Comparison of ENCODE assay signal across 8 cellular contexts in the genomic region with DNA sequence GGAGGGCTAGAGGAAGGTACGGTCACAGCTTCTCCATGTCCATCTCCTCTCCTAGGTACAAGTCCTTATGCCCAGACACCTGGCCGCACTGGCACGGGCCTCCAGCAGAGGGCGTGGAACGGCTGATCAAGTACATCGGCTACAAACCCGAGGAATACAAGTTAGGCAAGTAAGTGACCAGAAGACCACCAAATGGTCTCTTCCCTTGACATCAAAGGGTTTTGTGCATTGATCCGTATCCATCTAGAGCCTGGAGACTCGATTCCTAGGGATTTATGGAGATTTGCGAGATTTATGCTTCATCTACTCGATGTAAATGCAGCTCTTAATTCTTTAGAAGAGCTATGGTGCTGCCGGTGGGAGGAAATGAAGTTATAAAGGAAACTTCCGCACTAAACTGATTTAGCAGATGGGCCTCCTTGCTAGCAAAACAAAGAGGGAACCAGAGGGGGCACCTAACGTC. TPM values are rescaled to one million over a fixed set of nuclear protein-coding genes. Genes with fewer than 3 reads are reported as not detected.
A peak's percentile ranks its signal among the peaks of the same experiment; 100 is the strongest.
DNase-seq lines count a peak whose midpoint lies in the region; ATAC-seq and TF ChIP-seq lines count a peak whose summit lies in the region.

No MANE protein-coding gene starts in this region.

- no peaks in the 10 kb centered on the region; a peak in 1 of 4 replicates for H3K4me1 ChIP-seq in SK-N-SH (ENCODE audit: control insufficient read depth in 1 of 2, insufficient read depth in 2 of 2, low read depth in 1 of 2, low read length in 1 of 2)
- H3K4me1 ChIP-seq in prostate gland (replicated peaks) = no peaks in the 10 kb centered on the region
- H3K4me1 ChIP-seq in upper lobe of left lung = peaks cover 4 to 9% (median 6%) of the 10 kb centered on the region in 4 donors

- H3K9ac ChIP-seq in SK-N-SH = no peak overlapping the region

- H3K4me3 ChIP-seq in SK-N-SH (ENCODE audit: low read depth in 2 of 2, low read length in 1 of 2) (no peak overlapping the region; a peak in 1 of 4 replicates), prostate gland (no peak overlapping the region), upper lobe of left lung (no peak overlapping the region)

- no peaks in the 10 kb centered on the region for H3K79me2 ChIP-seq in SK-N-SH (ENCODE audit: insufficient read depth)

- 31% methylated on average over 14 of the region's 14 CpGs for WGBS in SK-N-SH (ENCODE audit: low lambda C conversion rate)
- 35% methylated on average over 14 of the region's 14 CpGs for WGBS in prostate gland
- WGBS in upper lobe of left lung, 2 donors = 23% methylated on average over 13 to 14 of the region's 14 CpGs

- peaks cover 2% of the 10 kb centered on the region for H3K27me3 Mint-ChIP-seq in activated naive CD4-positive, alpha-beta T cell treated with anti-CD3 and anti-CD28 coated beads, Interleukin-2, amount 10 ng/mL, durations not matched to agents 7 days and 5 days

- H3K9me3 Mint-ChIP-seq in activated naive CD4-positive, alpha-beta T cell treated with anti-CD3 and anti-CD28 coated beads, Interleukin-2, amount 10 ng/mL, durations not matched to agents 7 days and 5 days = no peaks in the 10 kb centered on the region

- H4K20me1 ChIP-seq in SK-N-SH (ENCODE audit: insufficient read depth) = no peaks in the 10 kb centered on the region

- peaks cover 12% of the 10 kb centered on the region for H3K4me1 Mint-ChIP-seq in activated naive CD4-positive, alpha-beta T cell treated with anti-CD3 and anti-CD28 coated beads, Interleukin-2, amount 10 ng/mL, durations not matched to agents 7 days and 5 days

- peak; percentile 67 for TF ChIP-seq RAD21 in SK-N-SH (IDR thresholded peaks at IDR 0.05; ENCODE audit: low read length)

- H3K9me2 ChIP-seq in SK-N-SH = no peaks in the 10 kb centered on the region

- peak overlapping the region; percentile 72 for H3K27ac Mint-ChIP-seq in activated naive CD4-positive, alpha-beta T cell treated with anti-CD3 and anti-CD28 coated beads, Interleukin-2, amount 10 ng/mL, durations not matched to agents 7 days and 5 days

- H3K36me3 Mint-ChIP-seq in activated naive CD4-positive, alpha-beta T cell treated with anti-CD3 and anti-CD28 coated beads, Interleukin-2, amount 10 ng/mL, durations not matched to agents 7 days and 5 days = no peaks in the 10 kb centered on the region

- TF ChIP-seq CTCF in GM12874 (IDR thresholded peaks at IDR 0.05; ENCODE audit: insufficient read depth, low read depth, low read length) (peak; percentile 93), SK-N-SH (IDR thresholded peaks at IDR 0.05) (peak; percentile 80), prostate gland (IDR thresholded peaks at IDR 0.05) (peak; percentile 71 to 85 (median 78)), upper lobe of left lung (IDR thresholded peaks at IDR 0.05) (peak; percentile 72 to 80 (median 76))

- H3K4me2 ChIP-seq in SK-N-SH = no peak overlapping the region

- H3K4me3 Mint-ChIP-seq in activated naive CD4-positive, alpha-beta T cell treated with anti-CD3 and anti-CD28 coated beads, Interleukin-2, amount 10 ng/mL, durations not matched to agents 7 days and 5 days = no peak overlapping the region

- H3K27ac ChIP-seq in SK-N-SH (ENCODE audit: low read depth in 2 of 2, low read length in 1 of 2) (no peak overlapping the region), prostate gland (no peak overlapping the region), upper lobe of left lung (no peak overlapping the region)

- TF ChIP-seq POLR2A in prostate gland (IDR thresholded peaks at IDR 0.05) (no peak), upper lobe of left lung (IDR thresholded peaks at IDR 0.05) (no peak)

- intact Hi-C loops in Right ventricle myocardium inferior (cut with DNase I) = loop anchor here (2.0 to 10.0 kb wide), 2 partner anchors 44 to 162 kb away; partner anchors contain the start of genes KCTD10 and UBE3B
- intact Hi-C loops in prostate gland (cut with DNase I) = no loop called here

- TF ChIP-seq EP300 in SK-N-SH (IDR thresholded peaks at IDR 0.05; ENCODE audit: borderline replicate concordance in 1 of 2, low read depth in 1 of 2, low read length in 1 of 2) (no peak), upper lobe of left lung (IDR thresholded peaks at IDR 0.05) (no peak)

- DNase-seq in NCI-H1105 (lab: John Stamatoyannopoulos, UW) (peak; percentile 71), SK-N-SH (peak; percentile 65), Right ventricle myocardium inferior (ENCODE audit: missing footprints) (peak; percentile 92), prostate gland (ENCODE audit: low spot score) (peak; percentile 90), upper lobe of left lung (peak; percentile 91 to 97)
- DNase-seq in activated naive CD4-positive, alpha-beta T cell treated with anti-CD3 and anti-CD28 coated beads, Interleukin-2, amount 10 ng/mL, durations not matched to agents 7 days and 5 days = peak; percentile 89

- ATAC-seq in Right ventricle myocardium inferior (peak; percentile 52), upper lobe of left lung (ENCODE audit: low FRiP score in 2 of 2) (peak; percentile 78 to 86), HG02870 (IDR thresholded peaks at IDR 0.05; ENCODE audit: unreplicated experiment) (no peak)

- POLR2A ChIA-PET in SK-N-SH (lab: Yijun Ruan, JAX) = no interaction called here

- no peaks in the 10 kb centered on the region for H3F3A ChIP-seq in SK-N-SH (replicated peaks; ENCODE audit: insufficient read depth)

- H3K9me3 ChIP-seq in SK-N-SH (no peaks in the 10 kb centered on the region), prostate gland (no peaks in the 10 kb centered on the region), upper lobe of left lung (no peaks in the 10 kb centered on the region)

- H3K36me3 ChIP-seq in SK-N-SH (replicated peaks in 1 of 2; ENCODE audit: control insufficient read depth in 1 of 2, insufficient read depth in 2 of 2, low read length in 1 of 2) (no peaks in the 10 kb centered on the region), prostate gland (no peaks in the 10 kb centered on the region), upper lobe of left lung (no peaks in the 10 kb centered on the region)

- CTCF ChIA-PET in SK-N-SH (lab: Yijun Ruan, JAX) = interaction anchor here (0.6 to 2.9 kb wide), 38 partner anchors 9 to 489 kb away, joined by 3 to 16 read pairs (median 5); partner anchors contain the start of genes KCTD10 and UBE3B
- CTCF ChIA-PET in activated naive CD4-positive, alpha-beta T cell treated with anti-CD3 and anti-CD28 coated beads, Interleukin-2, amount 10 ng/mL, durations not matched to agents 7 days and 5 days (lab: Charles Lee) = interaction anchor here (0.7 to 2.1 kb wide), 26 partner anchors 9 to 714 kb away, joined by 3 to 14 read pairs (median 5); partner anchors contain the start of genes KCTD10 and UBE3B

- H2AFZ ChIP-seq in SK-N-SH (ENCODE audit: low read depth) = no peak overlapping the region

- H3K27me3 ChIP-seq in SK-N-SH (ENCODE audit: insufficient read depth) (no peaks in the 10 kb centered on the region), prostate gland (replicated peaks; ENCODE audit: insufficient read depth) (no peaks in the 10 kb centered on the region), upper lobe of left lung (no peaks in the 10 kb centered on the region)

TF ChIP-seq in SK-N-SH, 30 proteins besides CTCF, POLR2A, EP300 and RAD21:
- no peak for TF ChIP-seq ELF1 (IDR thresholded peaks at IDR 0.05)
- TF ChIP-seq SMC3 (IDR thresholded peaks at IDR 0.05; ENCODE audit: low read depth, low read length) = peak; percentile 70
- no peak for TF ChIP-seq TAF1 (IDR thresholded peaks at IDR 0.05; ENCODE audit: borderline replicate concordance, low read depth, low read length)

RNA-seq across cellular contexts. Expression of gene KCTD10, which starts 44.2 kb away (rescaled TPM):
- polyA plus RNA-seq in SK-N-SH (2012; rRNA removed) = 66.9 and 92.9 TPM in 2 replicates
- polyA plus RNA-seq in SK-N-SH (2012; cell fraction: cytosol; rRNA removed) = 69.6 and 99.0 TPM in 2 replicates
- 93.8 and 122 TPM in 2 replicates for polyA plus RNA-seq in SK-N-SH (2012; cell fraction: nucleus; rRNA removed)
- total RNA-seq in Right ventricle myocardium inferior (32.2 TPM), prostate gland (10 to 100 TPM; 37.2 to 49.8 TPM), upper lobe of left lung (10 to 100 TPM; 50.6 to 70.2 (median 63.0) TPM)

RNA-seq across cellular contexts. Expression of gene UBE3B, which starts 44.6 kb away (rescaled TPM):
- 28.6 and 31.9 TPM in 2 replicates for polyA plus RNA-seq in SK-N-SH (2012; rRNA removed)
- polyA plus RNA-seq in SK-N-SH (2012; cell fraction: cytosol; rRNA removed) = 20.3 and 23.0 TPM in 2 replicates
- polyA plus RNA-seq in SK-N-SH (2012; cell fraction: nucleus; rRNA removed) = 60.4 and 65.8 TPM in 2 replicates
- 56.1 TPM for total RNA-seq in Right ventricle myocardium inferior
- total RNA-seq in prostate gland = 10 to 100 TPM; 57.9 to 85.8 TPM
- total RNA-seq in upper lobe of left lung = 10 to 100 TPM; 27.0 to 69.1 (median 44.7) TPM
